Comparison of ENCODE assay signal across 1 cellular context in the genomic region with DNA sequence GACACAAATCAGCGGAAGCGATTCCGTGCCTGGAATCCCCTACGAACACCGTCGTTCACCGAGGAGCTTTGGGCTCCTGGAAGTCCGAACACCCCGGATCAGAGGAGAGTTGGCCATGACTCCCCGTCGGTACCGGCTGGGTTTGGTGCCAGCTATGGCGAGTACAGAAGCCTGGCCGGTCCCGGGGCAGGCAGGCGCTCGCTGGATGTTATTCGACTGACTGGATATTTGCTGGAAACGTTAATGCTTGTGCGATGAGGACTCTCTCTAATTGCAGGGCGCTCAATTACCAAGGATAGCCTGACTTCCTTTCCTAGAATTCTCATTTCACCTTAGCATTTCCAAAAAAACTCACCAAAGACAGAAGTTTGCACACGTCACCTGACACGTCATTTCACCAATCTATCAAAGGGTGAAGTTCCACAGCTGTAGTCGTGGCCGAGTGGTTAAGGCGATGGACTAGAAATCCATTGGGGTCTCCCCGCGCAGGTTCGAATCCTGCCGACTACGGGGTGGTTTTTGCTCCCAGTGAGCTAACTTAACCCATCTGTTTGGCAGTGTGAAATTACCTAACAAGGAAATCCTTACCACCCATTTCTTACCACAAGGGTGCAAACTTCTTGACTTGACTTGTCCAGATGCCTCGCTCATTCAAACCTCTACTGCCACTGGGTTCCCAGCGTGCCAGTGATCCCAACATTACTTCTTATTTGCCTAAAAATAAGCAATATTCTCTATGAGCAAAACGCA.
TF ChIP-seq lines count a peak whose summit lies in the region.

No MANE protein-coding gene starts in this region.

TF ChIP-seq in HepG2, 621 proteins besides CTCF, POLR2A, EP300 and RAD21 (continued from another document and continues in another):
- TF ChIP-seq, protein P1, sequence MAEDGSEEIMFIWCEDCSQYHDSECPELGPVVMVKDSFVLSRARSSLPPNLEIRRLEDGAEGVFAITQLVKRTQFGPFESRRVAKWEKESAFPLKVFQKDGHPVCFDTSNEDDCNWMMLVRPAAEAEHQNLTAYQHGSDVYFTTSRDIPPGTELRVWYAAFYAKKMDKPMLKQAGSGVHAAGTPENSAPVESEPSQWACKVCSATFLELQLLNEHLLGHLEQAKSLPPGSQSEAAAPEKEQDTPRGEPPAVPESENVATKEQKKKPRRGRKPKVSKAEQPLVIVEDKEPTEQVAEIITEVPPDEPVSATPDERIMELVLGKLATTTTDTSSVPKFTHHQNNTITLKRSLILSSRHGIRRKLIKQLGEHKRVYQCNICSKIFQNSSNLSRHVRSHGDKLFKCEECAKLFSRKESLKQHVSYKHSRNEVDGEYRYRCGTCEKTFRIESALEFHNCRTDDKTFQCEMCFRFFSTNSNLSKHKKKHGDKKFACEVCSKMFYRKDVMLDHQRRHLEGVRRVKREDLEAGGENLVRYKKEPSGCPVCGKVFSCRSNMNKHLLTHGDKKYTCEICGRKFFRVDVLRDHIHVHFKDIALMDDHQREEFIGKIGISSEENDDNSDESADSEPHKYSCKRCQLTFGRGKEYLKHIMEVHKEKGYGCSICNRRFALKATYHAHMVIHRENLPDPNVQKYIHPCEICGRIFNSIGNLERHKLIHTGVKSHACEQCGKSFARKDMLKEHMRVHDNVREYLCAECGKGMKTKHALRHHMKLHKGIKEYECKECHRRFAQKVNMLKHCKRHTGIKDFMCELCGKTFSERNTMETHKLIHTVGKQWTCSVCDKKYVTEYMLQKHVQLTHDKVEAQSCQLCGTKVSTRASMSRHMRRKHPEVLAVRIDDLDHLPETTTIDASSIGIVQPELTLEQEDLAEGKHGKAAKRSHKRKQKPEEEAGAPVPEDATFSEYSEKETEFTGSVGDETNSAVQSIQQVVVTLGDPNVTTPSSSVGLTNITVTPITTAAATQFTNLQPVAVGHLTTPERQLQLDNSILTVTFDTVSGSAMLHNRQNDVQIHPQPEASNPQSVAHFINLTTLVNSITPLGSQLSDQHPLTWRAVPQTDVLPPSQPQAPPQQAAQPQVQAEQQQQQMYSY (CRISPR knock-in tag; IDR thresholded peaks at IDR 0.05) = no peak
- TF ChIP-seq YEATS4 (CRISPR knock-in tag; IDR thresholded peaks at IDR 0.05; ENCODE audit: borderline replicate concordance) (no peak), SMARCE1 (IDR thresholded peaks at IDR 0.05; ENCODE audit: borderline replicate concordance) (no peak), ZSCAN31 (CRISPR knock-in tag; IDR thresholded peaks at IDR 0.05; ENCODE audit: low read depth) (no peak), FOXC1 (CRISPR knock-in tag; IDR thresholded peaks at IDR 0.05; ENCODE audit: borderline replicate concordance) (no peak), CAMTA2 (CRISPR knock-in tag; IDR thresholded peaks at IDR 0.05; ENCODE audit: borderline replicate concordance) (no peak), MAFF (IDR thresholded peaks at IDR 0.05; ENCODE audit: low read depth, low read length) (no peak), HNF4A (CRISPR knock-in tag; IDR thresholded peaks at IDR 0.05) (peak; percentile 84), ZNF274 (CRISPR knock-in tag; IDR thresholded peaks at IDR 0.05) (peak; percentile 14; the same call in 1 of the 2 replicates), U2AF1 (optimal IDR thresholded peaks at IDR 0.05; ENCODE audit: low read depth, low read length) (no peak), REST (IDR thresholded peaks at IDR 0.05; ENCODE audit: borderline replicate concordance in 1 of 2, low read depth in 1 of 2, low read length in 2 of 2) (no peak), NFIB (CRISPR knock-in tag; IDR thresholded peaks at IDR 0.05; ENCODE audit: borderline replicate concordance) (no peak), KMT2A (CRISPR knock-in tag; IDR thresholded peaks at IDR 0.05) (no peak), ZNF619 (CRISPR knock-in tag; IDR thresholded peaks at IDR 0.05) (peak; percentile 70; the same call in 1 of the 2 replicates), GPN1 (CRISPR knock-in tag; IDR thresholded peaks at IDR 0.05; ENCODE audit: borderline replicate concordance) (no peak), AHDC1 (CRISPR knock-in tag; IDR thresholded peaks at IDR 0.05; ENCODE audit: borderline replicate concordance) (0 out of 2 replicates have a peak, but pooled peaks have one; percentile 15), REPIN1 (CRISPR knock-in tag; IDR thresholded peaks at IDR 0.05; ENCODE audit: borderline replicate concordance, low read depth) (peak; percentile 84; the same call in 1 of the 2 replicates), SMYD3 (CRISPR knock-in tag; IDR thresholded peaks at IDR 0.05) (no peak), NCOR1 (IDR thresholded peaks at IDR 0.05; ENCODE audit: borderline replicate concordance, low read length) (peak; percentile 54; the same call in 1 of the 2 replicates), ZNF44 (CRISPR knock-in tag; IDR thresholded peaks at IDR 0.05) (no peak), ZKSCAN8 (CRISPR knock-in tag; IDR thresholded peaks at IDR 0.05; ENCODE audit: borderline replicate concordance) (peak; percentile 80; the same call in 1 of the 2 replicates), CEBPB (IDR thresholded peaks at IDR 0.05; ENCODE audit: borderline replicate concordance, low read depth, low read length) (no peak), ZNF883 (CRISPR knock-in tag; IDR thresholded peaks at IDR 0.05; ENCODE audit: not compliant biosample characterization) (peak; percentile 49), HIC2 (CRISPR knock-in tag; IDR thresholded peaks at IDR 0.05; ENCODE audit: low read depth) (0 out of 2 replicates have a peak, but pooled peaks have one; percentile 12), ETV5 (CRISPR knock-in tag; IDR thresholded peaks at IDR 0.05; ENCODE audit: borderline replicate concordance) (peak; percentile 32; the same call in 1 of the 2 replicates), ZNF138 (CRISPR knock-in tag; IDR thresholded peaks at IDR 0.05; ENCODE audit: low read depth) (no peak), ZNF615 (CRISPR knock-in tag; IDR thresholded peaks at IDR 0.05; ENCODE audit: borderline replicate concordance) (peak; percentile 57; the same call in 1 of the 2 replicates), ZNF331 (CRISPR knock-in tag; IDR thresholded peaks at IDR 0.05) (peak; percentile 73; the same call in 1 of the 2 replicates), GATA4 (IDR thresholded peaks at IDR 0.05; ENCODE audit: borderline replicate concordance, low read depth) (no peak)
- TF ChIP-seq, protein P2, sequence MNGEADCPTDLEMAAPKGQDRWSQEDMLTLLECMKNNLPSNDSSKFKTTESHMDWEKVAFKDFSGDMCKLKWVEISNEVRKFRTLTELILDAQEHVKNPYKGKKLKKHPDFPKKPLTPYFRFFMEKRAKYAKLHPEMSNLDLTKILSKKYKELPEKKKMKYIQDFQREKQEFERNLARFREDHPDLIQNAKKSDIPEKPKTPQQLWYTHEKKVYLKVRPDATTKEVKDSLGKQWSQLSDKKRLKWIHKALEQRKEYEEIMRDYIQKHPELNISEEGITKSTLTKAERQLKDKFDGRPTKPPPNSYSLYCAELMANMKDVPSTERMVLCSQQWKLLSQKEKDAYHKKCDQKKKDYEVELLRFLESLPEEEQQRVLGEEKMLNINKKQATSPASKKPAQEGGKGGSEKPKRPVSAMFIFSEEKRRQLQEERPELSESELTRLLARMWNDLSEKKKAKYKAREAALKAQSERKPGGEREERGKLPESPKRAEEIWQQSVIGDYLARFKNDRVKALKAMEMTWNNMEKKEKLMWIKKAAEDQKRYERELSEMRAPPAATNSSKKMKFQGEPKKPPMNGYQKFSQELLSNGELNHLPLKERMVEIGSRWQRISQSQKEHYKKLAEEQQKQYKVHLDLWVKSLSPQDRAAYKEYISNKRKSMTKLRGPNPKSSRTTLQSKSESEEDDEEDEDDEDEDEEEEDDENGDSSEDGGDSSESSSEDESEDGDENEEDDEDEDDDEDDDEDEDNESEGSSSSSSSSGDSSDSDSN (CRISPR knock-in tag; IDR thresholded peaks at IDR 0.05) = peak; percentile 61
- TF ChIP-seq, protein P3, sequence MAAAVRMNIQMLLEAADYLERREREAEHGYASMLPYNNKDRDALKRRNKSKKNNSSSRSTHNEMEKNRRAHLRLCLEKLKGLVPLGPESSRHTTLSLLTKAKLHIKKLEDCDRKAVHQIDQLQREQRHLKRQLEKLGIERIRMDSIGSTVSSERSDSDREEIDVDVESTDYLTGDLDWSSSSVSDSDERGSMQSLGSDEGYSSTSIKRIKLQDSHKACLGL (CRISPR knock-in tag; IDR thresholded peaks at IDR 0.05) = no peak
- TF ChIP-seq, protein P4, sequence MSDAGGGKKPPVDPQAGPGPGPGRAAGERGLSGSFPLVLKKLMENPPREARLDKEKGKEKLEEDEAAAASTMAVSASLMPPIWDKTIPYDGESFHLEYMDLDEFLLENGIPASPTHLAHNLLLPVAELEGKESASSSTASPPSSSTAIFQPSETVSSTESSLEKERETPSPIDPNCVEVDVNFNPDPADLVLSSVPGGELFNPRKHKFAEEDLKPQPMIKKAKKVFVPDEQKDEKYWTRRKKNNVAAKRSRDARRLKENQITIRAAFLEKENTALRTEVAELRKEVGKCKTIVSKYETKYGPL (CRISPR knock-in tag; IDR thresholded peaks at IDR 0.05) = no peak
